6 cellular contexts compared by ENCODE assay signal in genomic region chr7:141228482-141228881, GRCh38.
"Had no signal": no experiment of that assay in that cellular context is flagged by ENCODE, and none has a peak within 500 bp of the region (broad histone marks: within the 10 kb centered on the region; RNA-seq: fewer than 3 reads in every experiment).

No MANE protein-coding gene starts in this region.

- ATAC-seq: GM23338, HepG2 had no signal

- H3K4me3 ChIP-seq: GM23338 had no signal

- H3K4me2 ChIP-seq: GM23338 had no signal

- DNase-seq: H9, HCEC 1CT, KBM-7 had no signal

- H3K27ac ChIP-seq: HL-60 had no signal

- H2AFZ ChIP-seq: GM23338 had no signal
